In genomic region chr10:5618042-5618441, GRCh38 we compare ENCODE assay signal across 18 cellular contexts. TPM values are rescaled to one million over a fixed set of nuclear protein-coding genes. Genes with fewer than 3 reads are reported as not detected.
DNase-seq lines count a peak whose midpoint lies in the region; ATAC-seq, FAIRE-seq and TF ChIP-seq lines count a peak whose summit lies in the region.
"Had no signal": no experiment of that assay in that cellular context is flagged by ENCODE, and none has a peak within 500 bp of the region (broad histone marks: within the 10 kb centered on the region; RNA-seq: fewer than 3 reads in every experiment).

No MANE protein-coding gene starts in this region.

- no peak for TF ChIP-seq EP300 in HepG2 (IDR thresholded peaks at IDR 0.05; ENCODE audit: low read depth in 2 of 2, low read length in 2 of 2)
- TF ChIP-seq EP300 in HepG2 (CRISPR knock-in tag; IDR thresholded peaks at IDR 0.05; ENCODE audit: borderline replicate concordance) = no peak

- H3K36me3 Mint-ChIP-seq in chondrocyte (ENCODE audit: low read depth) = no peaks in the 10 kb centered on the region

- POLR2A ChIA-PET in HepG2 (lab: Yijun Ruan, JAX) = interaction anchor here (0.8 kb wide), 1 partner anchor 172 kb away, joined by 3 read pairs; no protein-coding TSS in a partner anchor

- no peaks in the 10 kb centered on the region for H3K27me3 Mint-ChIP-seq in chondrocyte (ENCODE audit: low read depth)

- no peak for TF ChIP-seq RAD21 in HepG2 (CRISPR knock-in tag; IDR thresholded peaks at IDR 0.05)

- H3K36me3 ChIP-seq in HepG2 (replicated peaks in 1 of 2; ENCODE audit: control insufficient read depth in 1 of 2, insufficient read depth in 2 of 2, low read length in 2 of 2) = no peaks in the 10 kb centered on the region
- H3K36me3 ChIP-seq in tibial artery = no peaks in the 10 kb centered on the region
- H3K36me3 ChIP-seq: adrenal gland, HAP-1 had no signal

- no peak overlapping the region for H3K27ac Mint-ChIP-seq in chondrocyte (ENCODE audit: unreplicated experiment)
- H3K27ac Mint-ChIP-seq: T-helper 1 cell treated with Interleukin-12 subunit alpha and Interleukin-12 subunit beta and Interleukin-4 antibody, amounts not matched to agents 30 μg/mL and 1 μg/mL, for 36 hours had no signal

- H3K4me3 ChIP-seq in HepG2 (replicated peaks in 1 of 3; ENCODE audit: insufficient read depth in 1 of 3, low read depth in 2 of 3, low read length in 3 of 3) (no peak overlapping the region), tibial artery (no peak overlapping the region)
- H3K4me3 ChIP-seq: adrenal gland, HAP-1 had no signal

- no peak for TF ChIP-seq POLR2A in HepG2 (IDR thresholded peaks at IDR 0.05; ENCODE audit: insufficient read depth in 1 of 2, low read depth in 2 of 2, low read length in 2 of 2)

- H3K79me2 ChIP-seq in HepG2 (ENCODE audit: insufficient read depth, low read length) = no peaks in the 10 kb centered on the region

- no peak for FAIRE-seq in HepG2 (lab: Jason Lieb, UNC)
- FAIRE-seq: urothelium cell line had no signal

- peak overlapping the region; percentile 24; the same call in 1 of the 2 replicates for H3K4me2 ChIP-seq in HepG2 (ENCODE audit: low read depth, low read length)

- DNase-seq in SW480 (ENCODE audit: low spot score) = peak; percentile 84
- peak; percentile 51 for DNase-seq in chondrocyte (ENCODE audit: low spot score)
- no peak for DNase-seq in HepG2 (ENCODE audit: low spot score)
- no peak for DNase-seq in tibial artery
- DNase-seq in NCI-H446 treated with DMSO at 0.1 percent for 48 hours (lab: John Stamatoyannopoulos, UW) = no peak
- DNase-seq: activated CD8-positive, alpha-beta memory T cell treated with anti-CD3 and anti-CD28 coated beads for 24 hours; activated T-cell treated with anti-CD3 and anti-CD28 coated beads, Interleukin-2, amount 50 U/mL, for 1 hour; adrenal gland; cortex of kidney; NCI-H1105; NCI-H2029; NCI-H446 had no signal

- H3K27me3 ChIP-seq in HepG2 (ENCODE audit: control insufficient read depth in 1 of 2, insufficient read depth in 2 of 2, low read length in 2 of 2) (no peaks in the 10 kb centered on the region), tibial artery (no peaks in the 10 kb centered on the region)
- H3K27me3 ChIP-seq: adrenal gland had no signal

- no peak overlapping the region for H3K9ac ChIP-seq in HepG2 (ENCODE audit: insufficient read depth, low read depth, low read length)

- peaks cover 57% of the 10 kb centered on the region for H3K4me1 Mint-ChIP-seq in chondrocyte (ENCODE audit: low read depth)

- CTCF ChIA-PET in HepG2 (lab: Yijun Ruan, JAX; ENCODE audit: low intra/inter-chr PET ratio, low total read pairs) = no interaction called here

- WGBS in HepG2 (ENCODE audit: low lambda C conversion rate) = 44% methylated on average over 5 of the region's 8 CpGs

- no peak overlapping the region for H2AFZ ChIP-seq in HepG2 (ENCODE audit: low read length)

- no peaks in the 10 kb centered on the region for H3K9me3 Mint-ChIP-seq in chondrocyte (ENCODE audit: low read depth)
- H3K9me3 Mint-ChIP-seq: T-helper 1 cell treated with Interleukin-12 subunit alpha and Interleukin-12 subunit beta and Interleukin-4 antibody, amounts not matched to agents 30 μg/mL and 1 μg/mL, for 36 hours had no signal

- no peak for TF ChIP-seq CTCF in chondrocyte (IDR thresholded peaks at IDR 0.05)
- TF ChIP-seq CTCF in HepG2 (CRISPR knock-in tag; IDR thresholded peaks at IDR 0.05) = no peak
- TF ChIP-seq CTCF in tibial artery (IDR thresholded peaks at IDR 0.05) = no peak

- no peak overlapping the region for H3K4me3 Mint-ChIP-seq in chondrocyte (ENCODE audit: unreplicated experiment)
- H3K4me3 Mint-ChIP-seq: T-helper 1 cell treated with Interleukin-12 subunit alpha and Interleukin-12 subunit beta and Interleukin-4 antibody, amounts not matched to agents 30 μg/mL and 1 μg/mL, for 36 hours had no signal

- intact Hi-C loops in HepG2 (cut with micrococcal nuclease; ENCODE audit: unreplicated experiment) = no loop called here
- intact Hi-C loops in tibial artery (cut with DNase I; ENCODE audit: low total_unique reads) = no loop called here

- H3K4me1 ChIP-seq in HepG2 (ENCODE audit: insufficient read depth, low read length) (peaks cover 70% of the 10 kb centered on the region), tibial artery (peaks cover 0 to 99% (median 82%) of the 10 kb centered on the region in 4 donors)
- H3K4me1 ChIP-seq: HAP-1 had no signal

- no peak overlapping the region for H3K27ac ChIP-seq in HepG2 (ENCODE audit: extremely low read length, insufficient read depth, low read length)
- peak overlapping the region; percentile 88 to 89 for H3K27ac ChIP-seq in tibial artery
- H3K27ac ChIP-seq: adrenal gland had no signal

- H3K9me3 ChIP-seq in HepG2 (ENCODE audit: low read length) = no peaks in the 10 kb centered on the region
- H3K9me3 ChIP-seq in tibial artery = no peaks in the 10 kb centered on the region
- H3K9me3 ChIP-seq: adrenal gland, HAP-1 had no signal

- BruUV-seq in HepG2 (replicated peaks; lab: Mats Ljungman, UMichigan) = no TSS peak

- in situ Hi-C loops in HepG2 (cut with HindIII; ENCODE audit: extremely low pct_ligation_motif_present, low pct_unique_long_range_greater_than_20kb) = loop anchor here (25.0 kb wide), 1 partner anchor 806 kb away; no protein-coding TSS in a partner anchor

- ATAC-seq in HepG2 (peak; percentile 21), HG03432 (IDR thresholded peaks at IDR 0.05; ENCODE audit: unreplicated experiment) (no peak), HG02981 (IDR thresholded peaks at IDR 0.05; ENCODE audit: unreplicated experiment) (no peak)
- ATAC-seq: Panc1 had no signal

- no peaks in the 10 kb centered on the region for H4K20me1 ChIP-seq in HepG2 (ENCODE audit: insufficient read depth, low read length)

TF ChIP-seq in HepG2, 621 proteins besides CTCF, POLR2A, EP300 and RAD21:
- TF ChIP-seq ZBTB39 (CRISPR knock-in tag; IDR thresholded peaks at IDR 0.05) (0 out of 2 replicates have a peak, but pooled peaks have one; percentile 19), HNF4A (CRISPR knock-in tag; IDR thresholded peaks at IDR 0.05) (peak; percentile 56), SALL2 (CRISPR knock-in tag; IDR thresholded peaks at IDR 0.05) (no peak)

RNA-seq across cellular contexts. Expression of gene ASB13, which starts 48.4 kb away (rescaled TPM):
- 13.8 to 14.9 TPM (median 14.0 TPM) in 3 replicates for total RNA-seq in chondrocyte
- 15.4 and 17.5 TPM in 2 replicates for total RNA-seq in HepG2 (2016; rRNA removed; fragmentation: Illumina TruSeq; extraction: Trizol)
- total RNA-seq in HepG2 (2016; cell fraction: cytosol; rRNA removed; fragmentation: Illumina TruSeq; extraction: Trizol; ENCODE audit: low read depth) = 3.3 and 4.7 TPM in 2 replicates
- total RNA-seq in HepG2 (2016; cell fraction: insoluble cytoplasmic fraction; rRNA removed; fragmentation: Illumina TruSeq; extraction: Trizol) = 15.6 and 18.5 TPM in 2 replicates
- total RNA-seq in HepG2 (2016; cell fraction: membrane; rRNA removed; fragmentation: Illumina TruSeq; extraction: Trizol) = 14.1 and 16.1 TPM in 2 replicates
- total RNA-seq in HepG2 (2016; cell fraction: nucleus; rRNA removed; fragmentation: Illumina TruSeq; extraction: Trizol) = 7.1 and 7.5 TPM in 2 replicates
- polyA plus RNA-seq in HepG2 (2011; rRNA removed) = 9.3 and 12.7 TPM in 2 replicates
- 12.4 and 12.5 TPM in 2 replicates for polyA plus RNA-seq in HepG2 (2011; cell fraction: cytosol; rRNA removed)
- polyA plus RNA-seq in HepG2 (2011; cell fraction: nucleus; rRNA removed) = 7.4 and 9.5 TPM in 2 replicates
- polyA plus RNA-seq in HepG2 (2012) = 12.8 and 15.5 TPM in 2 replicates
- 4.6 and 4.7 TPM in 2 replicates for polyA plus RNA-seq in HepG2 (2016; cell fraction: cytosol; fragmentation: Illumina TruSeq; extraction: Trizol; ENCODE audit: low read depth)
- polyA plus RNA-seq in HepG2 (2016; cell fraction: insoluble cytoplasmic fraction; fragmentation: Illumina TruSeq; extraction: Trizol; ENCODE audit: low read depth) = 12.6 and 16.4 TPM in 2 replicates
- polyA plus RNA-seq in HepG2 (2016; cell fraction: membrane; fragmentation: Illumina TruSeq; extraction: Trizol; ENCODE audit: low read depth) = 10.4 and 12.4 TPM in 2 replicates
- polyA plus RNA-seq in HepG2 (2016; cell fraction: nucleus; fragmentation: Illumina TruSeq; extraction: Trizol; ENCODE audit: insufficient read depth, low read depth) = 12.4 and 14.5 TPM in 2 replicates
- polyA minus RNA-seq in HepG2 (2011; rRNA and poly(A)+ RNA removed; ENCODE audit: low replicate concordance) = 31.7 and 36.4 TPM in 2 replicates
- 10.6 and 14.5 TPM in 2 replicates for polyA minus RNA-seq in HepG2 (2011; cell fraction: cytosol; rRNA and poly(A)+ RNA removed)
- 5.5 and 7.7 TPM in 2 replicates for polyA minus RNA-seq in HepG2 (2011; cell fraction: nucleus; rRNA and poly(A)+ RNA removed)

Comparison
In these comparisons a context has a peak if more than half of its experiments do, and no peak if none do; other contexts are left out.
1. DNase-seq: peak in SW480 (single experiment) and chondrocyte (single experiment); none in HepG2 (single experiment), tibial artery (0 of 2) and NCI-H446 treated with DMSO at 0.1 percent for 48 hours (single experiment).